23 cellular contexts compared by ENCODE assay signal in the genomic region with DNA sequence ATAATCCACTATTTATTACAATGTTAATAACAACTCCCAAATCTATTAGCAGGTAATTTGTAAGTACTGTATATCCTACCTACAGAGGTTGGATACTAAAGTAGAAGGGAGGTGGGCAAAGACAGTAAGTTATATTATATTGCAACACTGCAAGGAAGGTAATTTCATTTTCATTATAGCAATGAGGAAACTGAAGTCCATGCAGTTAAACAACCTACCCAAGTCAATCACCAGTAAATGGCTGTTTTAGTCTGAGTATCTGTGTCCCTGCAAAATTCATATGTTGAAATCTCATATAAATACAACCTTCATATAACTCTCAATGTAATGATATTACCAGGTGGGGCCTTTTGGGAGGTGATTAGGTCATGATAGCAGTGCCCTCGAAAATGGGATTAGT.
A peak's percentile ranks its signal among the peaks of the same experiment; 100 is the strongest.
DNase-seq lines count a peak whose midpoint lies in the region; ATAC-seq, FAIRE-seq and TF ChIP-seq lines count a peak whose summit lies in the region.
"Had no signal": no experiment of that assay in that cellular context is flagged by ENCODE, and none has a peak within 500 bp of the region (broad histone marks: within the 10 kb centered on the region; RNA-seq: fewer than 3 reads in every experiment).

No MANE protein-coding gene starts in this region.

- no peaks in the 10 kb centered on the region for H3K79me2 ChIP-seq in astrocyte (ENCODE audit: insufficient read depth, low read length)

- no peaks in the 10 kb centered on the region; the same call in 1 of the 2 replicates for H3K27me3 Mint-ChIP-seq in HFFc6 (ENCODE audit: insufficient read depth)
- no peaks in the 10 kb centered on the region for H3K27me3 Mint-ChIP-seq in astrocyte (ENCODE audit: low read depth, unreplicated experiment)
- H3K27me3 Mint-ChIP-seq: B cell; CD4-positive, alpha-beta T cell had no signal

- no peak overlapping the region for H3K9ac ChIP-seq in astrocyte (ENCODE audit: low read length)
- H3K9ac ChIP-seq: BLaER1 treated with 17β-estradiol and CSF1 and Interleukin-3, amounts not matched to agents 10 nM and 100 nM had no signal

- no peaks in the 10 kb centered on the region for H4K20me1 ChIP-seq in astrocyte (ENCODE audit: insufficient read depth, low read length)
- H4K20me1 ChIP-seq: BLaER1 treated with 17β-estradiol and CSF1 and Interleukin-3, amounts not matched to agents 10 nM and 100 nM had no signal

- H3K27ac ChIP-seq in astrocyte (ENCODE audit: low read depth, low read length) (peak overlapping the region; percentile 75), SJCRH30 (no peak overlapping the region)
- H3K27ac ChIP-seq: BLaER1 treated with 17β-estradiol and CSF1 and Interleukin-3, amounts not matched to agents 10 nM and 100 nM; C4-2B had no signal

- FAIRE-seq in astrocyte (lab: Jason Lieb, UNC), result no peak
- FAIRE-seq: A204.1, G401.6, GM12891, GM19239 had no signal

- DNase-seq in HFFc6, result no peak
- no peak for DNase-seq in astrocyte (ENCODE audit: low read depth)
- DNase-seq in left colon, result no peak
- no peak for DNase-seq in mucosa of descending colon
- DNase-seq in SJCRH30, result no peak
- DNase-seq in NCI-H2171 treated with DMSO at 0.1 percent for 48 hours (lab: John Stamatoyannopoulos, UW), result no peak
- no peak for DNase-seq in activated naive CD4-positive, alpha-beta T cell treated with anti-CD3 and anti-CD28 coated beads, Interleukin-2, amount 50 U/mL, for 72 hours (ENCODE audit: low spot score in 2 of 2)
- DNase-seq: 8988T; ACHN; Caco-2; Calu3; CD4-positive, alpha-beta T cell; CD8-positive, alpha-beta T cell; DMS79 treated with DMSO at 0.1 percent for 48 hours; GF-D8 had no signal

- H3K27ac Mint-ChIP-seq in HFFc6 (0 out of 2 replicates have a peak overlapping the region, but pooled peaks have one; percentile 29), astrocyte (ENCODE audit: unreplicated experiment) (no peak overlapping the region)
- H3K27ac Mint-ChIP-seq in activated naive CD4-positive, alpha-beta T cell treated with anti-CD3 and anti-CD28 coated beads, Interleukin-2, amount 50 U/mL, for 72 hours, result no peak overlapping the region
- H3K27ac Mint-ChIP-seq: B cell; CD4-positive, alpha-beta T cell; CD8-positive, alpha-beta T cell had no signal

- H3K36me3 Mint-ChIP-seq in HFFc6 (ENCODE audit: low read depth), result no peaks in the 10 kb centered on the region
- no peaks in the 10 kb centered on the region for H3K36me3 Mint-ChIP-seq in astrocyte (ENCODE audit: low read depth, unreplicated experiment)
- H3K36me3 Mint-ChIP-seq in activated naive CD4-positive, alpha-beta T cell treated with anti-CD3 and anti-CD28 coated beads, Interleukin-2, amount 50 U/mL, for 72 hours, result no peaks in the 10 kb centered on the region

- ATAC-seq in left colon (peak; percentile 95), mucosa of descending colon (peak; percentile 82), HG02678 (IDR thresholded peaks at IDR 0.05; ENCODE audit: unreplicated experiment) (no peak)
- ATAC-seq in activated naive CD4-positive, alpha-beta T cell treated with anti-CD3 and anti-CD28 coated beads, Interleukin-2, amount 50 U/mL, for 72 hours, result no peak
- ATAC-seq: CD8-positive, alpha-beta T cell had no signal

- H2AFZ ChIP-seq in astrocyte (ENCODE audit: low read depth, low read length), result no peak overlapping the region

- H3K4me1 Mint-ChIP-seq in HFFc6 (ENCODE audit: low read depth) (peaks cover 10% of the 10 kb centered on the region), astrocyte (ENCODE audit: low read depth, unreplicated experiment) (peaks cover 2% of the 10 kb centered on the region)
- H3K4me1 Mint-ChIP-seq: B cell had no signal

- no peaks in the 10 kb centered on the region for H3K27me3 ChIP-seq in astrocyte (ENCODE audit: insufficient read depth, low read length)
- no peaks in the 10 kb centered on the region for H3K27me3 ChIP-seq in SJCRH30
- H3K27me3 ChIP-seq: BLaER1 treated with 17β-estradiol and CSF1 and Interleukin-3, amounts not matched to agents 10 nM and 100 nM had no signal

- H3K9me3 ChIP-seq in astrocyte (ENCODE audit: insufficient read depth, low read depth, low read length) (no peaks in the 10 kb centered on the region), mucosa of descending colon (no peaks in the 10 kb centered on the region), SJCRH30 (replicated peaks) (no peaks in the 10 kb centered on the region)
- H3K9me3 ChIP-seq: BLaER1 treated with 17β-estradiol and CSF1 and Interleukin-3, amounts not matched to agents 10 nM and 100 nM; Caco-2 had no signal

- H3K4me1 ChIP-seq in astrocyte (ENCODE audit: insufficient read depth, low read length), result peaks cover 5% of the 10 kb centered on the region
- H3K4me1 ChIP-seq in mucosa of descending colon (ENCODE audit: low read depth), result no peaks in the 10 kb centered on the region
- no peaks in the 10 kb centered on the region for H3K4me1 ChIP-seq in SJCRH30
- H3K4me1 ChIP-seq: BLaER1 treated with 17β-estradiol and CSF1 and Interleukin-3, amounts not matched to agents 10 nM and 100 nM; Caco-2 had no signal

- H3K4me2 ChIP-seq in astrocyte (ENCODE audit: low read length), result no peak overlapping the region
- H3K4me2 ChIP-seq: BLaER1 treated with 17β-estradiol and CSF1 and Interleukin-3, amounts not matched to agents 10 nM and 100 nM had no signal

- no peak overlapping the region for H3K4me3 ChIP-seq in astrocyte (ENCODE audit: insufficient read depth, low read depth, low read length)
- H3K4me3 ChIP-seq in mucosa of descending colon, result no peak overlapping the region
- H3K4me3 ChIP-seq in SJCRH30, result no peak overlapping the region
- H3K4me3 ChIP-seq: BLaER1 treated with 17β-estradiol and CSF1 and Interleukin-3, amounts not matched to agents 10 nM and 100 nM had no signal

- intact Hi-C loops in left colon (cut with DNase I, micrococcal nuclease), result no loop called here
- intact Hi-C loops in mucosa of descending colon (cut with DNase I, micrococcal nuclease), result no loop called here

- TF ChIP-seq CTCF in HFFc6 (IDR thresholded peaks at IDR 0.05), result no peak
- TF ChIP-seq CTCF in astrocyte (IDR thresholded peaks at IDR 0.05; ENCODE audit: insufficient read depth, low read depth, low read length), result no peak
- TF ChIP-seq CTCF in mucosa of descending colon (IDR thresholded peaks at IDR 0.05), result no peak

- H3K9me3 Mint-ChIP-seq in HFFc6 (no peaks in the 10 kb centered on the region), astrocyte (ENCODE audit: unreplicated experiment) (no peaks in the 10 kb centered on the region)
- H3K9me3 Mint-ChIP-seq in activated naive CD4-positive, alpha-beta T cell treated with anti-CD3 and anti-CD28 coated beads, Interleukin-2, amount 50 U/mL, for 72 hours, result no peaks in the 10 kb centered on the region
- H3K9me3 Mint-ChIP-seq: CD4-positive, alpha-beta T cell; CD8-positive, alpha-beta T cell had no signal

- H3K4me3 Mint-ChIP-seq in HFFc6, result no peak overlapping the region
- no peak overlapping the region for H3K4me3 Mint-ChIP-seq in astrocyte (ENCODE audit: unreplicated experiment)
- H3K4me3 Mint-ChIP-seq: B cell; CD4-positive, alpha-beta T cell; CD8-positive, alpha-beta T cell had no signal

- H3K36me3 ChIP-seq in astrocyte (ENCODE audit: insufficient read depth, low read length), result no peaks in the 10 kb centered on the region
- no peaks in the 10 kb centered on the region for H3K36me3 ChIP-seq in mucosa of descending colon (ENCODE audit: low read depth)
- H3K36me3 ChIP-seq in SJCRH30, result peaks cover 4% of the 10 kb centered on the region; the same call in 1 of the 2 replicates

Comparison
In these comparisons a context has a peak if more than half of its experiments do, and no peak if none do; other contexts are left out.
1. ATAC-seq: peak in left colon (single experiment) and mucosa of descending colon (single experiment); none in activated naive CD4-positive, alpha-beta T cell treated with anti-CD3 and anti-CD28 coated beads, Interleukin-2, amount 50 U/mL, for 72 hours (0 of 2) and HG02678 (single experiment).